8 cellular contexts compared by ENCODE assay signal in the genomic region with DNA sequence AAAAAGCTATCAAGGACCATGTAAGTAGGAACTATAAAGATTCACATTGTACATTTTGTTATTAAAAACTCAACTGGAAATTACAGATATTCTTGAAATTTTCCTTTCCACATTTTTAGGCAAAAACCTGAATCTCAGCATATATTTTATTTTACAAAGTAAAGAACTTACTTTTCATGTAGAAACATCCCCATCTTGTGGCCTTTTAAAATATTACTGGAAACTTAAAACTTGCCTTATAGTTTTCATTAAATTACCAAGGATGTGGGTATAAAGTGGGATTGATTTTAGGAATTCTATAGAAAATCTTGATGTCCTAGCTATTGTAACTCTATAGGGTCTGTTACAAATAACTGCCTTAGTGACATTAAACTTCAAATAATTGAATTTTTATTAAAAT. TPM values are rescaled to one million over a fixed set of nuclear protein-coding genes. Genes with fewer than 3 reads are reported as not detected.
A peak's percentile ranks its signal among the peaks of the same experiment; 100 is the strongest.
DNase-seq lines count a peak whose midpoint lies in the region; ATAC-seq, FAIRE-seq and TF ChIP-seq lines count a peak whose summit lies in the region.

No MANE protein-coding gene starts in this region.

- no peaks in the 10 kb centered on the region for H3K36me3 ChIP-seq in bronchial epithelial cell (ENCODE audit: control insufficient read depth, insufficient read depth, low read length)

- FAIRE-seq in bronchial epithelial cell (lab: Jason Lieb, UNC): no peak

- DNase-seq in DMS53 (lab: John Stamatoyannopoulos, UW) (peak; percentile 69), NAMALWA (ENCODE audit: low spot score) (peak; percentile 66), bronchial epithelial cell (ENCODE audit: low read depth) (peak; percentile 56), naive B cell (peak; percentile 34), UCSD-AML1 (lab: John Stamatoyannopoulos, UW; ENCODE audit: unreplicated experiment) (no peak), omental fat pad (ENCODE audit: low spot score) (no peak)
- DNase-seq in activated T-cell treated with anti-CD3 and anti-CD28 coated beads, Interleukin-2, amount 50 U/mL, for 4 hours: no peak

- ATAC-seq in naive B cell (ENCODE audit: low read depth in 2 of 2) (peak in 1 of 2 donors; percentile 28), HG03432 (IDR thresholded peaks at IDR 0.05; ENCODE audit: unreplicated experiment) (no peak), omental fat pad (ENCODE audit: low FRiP score) (no peak)
- ATAC-seq in activated T-cell treated with anti-CD3 and anti-CD28 coated beads, Interleukin-2, amount 50 U/mL, for 4 hours: no peak

- no peaks in the 10 kb centered on the region for H3K9me3 Mint-ChIP-seq in naive B cell
- no peaks in the 10 kb centered on the region for H3K9me3 Mint-ChIP-seq in activated T-cell treated with anti-CD3 and anti-CD28 coated beads, Interleukin-2, amount 50 U/mL, for 4 hours

- no peaks in the 10 kb centered on the region for H3K27me3 ChIP-seq in bronchial epithelial cell (ENCODE audit: control insufficient read depth, insufficient read depth, low read length)

- H3K4me3 Mint-ChIP-seq in naive B cell: no peak overlapping the region
- H3K4me3 Mint-ChIP-seq in activated T-cell treated with anti-CD3 and anti-CD28 coated beads, Interleukin-2, amount 50 U/mL, for 4 hours: no peak overlapping the region

- TF ChIP-seq CTCF in bronchial epithelial cell (IDR thresholded peaks at IDR 0.05; ENCODE audit: insufficient read depth, low read length, severe bottlenecking) (no peak), omental fat pad (IDR thresholded peaks at IDR 0.05) (no peak)

- no peak overlapping the region for H3K27ac Mint-ChIP-seq in naive B cell

- H3K36me3 Mint-ChIP-seq in naive B cell: peaks cover 10 to 16% of the 10 kb centered on the region in 2 donors
- H3K36me3 Mint-ChIP-seq in activated T-cell treated with anti-CD3 and anti-CD28 coated beads, Interleukin-2, amount 50 U/mL, for 4 hours (ENCODE audit: insufficient read depth): peaks cover 27% of the 10 kb centered on the region

- H3K4me1 Mint-ChIP-seq in naive B cell: no peaks in the 10 kb centered on the region
- H3K4me1 Mint-ChIP-seq in activated T-cell treated with anti-CD3 and anti-CD28 coated beads, Interleukin-2, amount 50 U/mL, for 4 hours (ENCODE audit: low read depth): peaks cover 4% of the 10 kb centered on the region

- H3K27me3 Mint-ChIP-seq in naive B cell: no peaks in the 10 kb centered on the region
- H3K27me3 Mint-ChIP-seq in activated T-cell treated with anti-CD3 and anti-CD28 coated beads, Interleukin-2, amount 50 U/mL, for 4 hours (ENCODE audit: low read depth): no peaks in the 10 kb centered on the region

- no peak overlapping the region for H3K4me3 ChIP-seq in bronchial epithelial cell (ENCODE audit: low read depth, low read length)

RNA-seq across cellular contexts. Expression of a gene that starts 10.6 kb away (rescaled TPM):
- 5.8 and 9.7 TPM in 2 replicates for total RNA-seq in bronchial epithelial cell
- 10 to 100 TPM; 23.7 to 41.7 (median 37.1) TPM for polyA plus RNA-seq in naive B cell (ENCODE audit: low read depth in 6 of 6)
- total RNA-seq in activated T-cell treated with anti-CD3 and anti-CD28 coated beads, Interleukin-2, amount 50 U/mL, for 4 hours: 10 to 100 TPM; 41.4 to 43.9 (median 43.7) TPM
- total RNA-seq in omental fat pad: 10 to 100 TPM in 3 of 4 donors, 1 to 10 TPM in 1; 7.7 to 21.4 (median 16.1) TPM

RNA-seq across cellular contexts. Expression of a gene that starts 10.7 kb away (rescaled TPM):
- total RNA-seq in bronchial epithelial cell (2.6 and 3.9 TPM in 2 replicates), omental fat pad (10 to 100 TPM in 2 of 4 donors, 1 to 10 TPM in 2; 5.9 to 22.1 (median 8.2) TPM)
- polyA plus RNA-seq in naive B cell (ENCODE audit: low read depth in 6 of 6): 10 to 100 TPM in 4 of 6 donors, 1 to 10 TPM in 1, under 1 TPM in 1; 0.50 to 16.7 (median 10.9) TPM
- 10 to 100 TPM; 20.4 to 21.7 (median 21.7) TPM for total RNA-seq in activated T-cell treated with anti-CD3 and anti-CD28 coated beads, Interleukin-2, amount 50 U/mL, for 4 hours

RNA-seq across cellular contexts. Expression of a gene that starts 47.2 kb away (rescaled TPM):
- total RNA-seq in bronchial epithelial cell: under 0.01 TPM in 1 of 2 replicates, not detected in the other
- polyA plus RNA-seq in naive B cell (ENCODE audit: low read depth in 6 of 6): 1 to 10 TPM in 1 of 6 donors, under 1 TPM in 4, not detected in 1; 0.05 to 1.6 (median 0.29) TPM
- total RNA-seq in activated T-cell treated with anti-CD3 and anti-CD28 coated beads, Interleukin-2, amount 50 U/mL, for 4 hours: 1 to 10 TPM; 1.1 to 1.8 (median 1.2) TPM
- total RNA-seq in omental fat pad: 1 to 10 TPM in 3 of 4 donors, under 1 TPM in 1; 0.82 to 7.3 (median 3.4) TPM

Comparison
In these comparisons a context has a peak if more than half of its experiments do, and no peak if none do; other contexts are left out.
1. DNase-seq: peak in DMS53 (single experiment), NAMALWA (single experiment), bronchial epithelial cell (single experiment) and naive B cell (single experiment); none in activated T-cell treated with anti-CD3 and anti-CD28 coated beads, Interleukin-2, amount 50 U/mL, for 4 hours (single experiment), UCSD-AML1 (single experiment) and omental fat pad (single experiment).